21 cellular contexts compared by ENCODE assay signal in genomic region chr1:210901981-210902770, GRCh38.
"Had no signal": no experiment of that assay in that cellular context is flagged by ENCODE, and none has a peak within 500 bp of the region (broad histone marks: within the 10 kb centered on the region; RNA-seq: fewer than 3 reads in every experiment).

No MANE protein-coding gene starts in this region.

- H3K4me1 ChIP-seq: spleen, uterus had no signal

- H3K79me2 ChIP-seq: hepatocyte had no signal

- FAIRE-seq: kidney had no signal

- H3K4me3 ChIP-seq: dorsolateral prefrontal cortex, hepatocyte, left ventricle myocardium inferior, lung, spleen, uterus had no signal

- DNase-seq: cortex of kidney; effector CD8-positive, alpha-beta T cell; foreskin melanocyte; head of caudate nucleus; kidney; left cardiac atrium; left ventricle myocardium inferior; mesenchymal stem cell; naive thymus-derived CD4-positive, alpha-beta T cell; nephron progenitor cell; spleen; stimulated activated CD4-positive, alpha-beta T cell treated with anti-CD3 and anti-CD28 coated beads, Interleukin-15, amount 100 ng/mL, for 24 hours; stimulated activated CD4-positive, alpha-beta T cell treated with anti-CD3 and anti-CD28 coated beads, Interleukin-1b, Interleukin-23, amount 100 ng/mL, for 48 hours; stimulated activated CD4-positive, alpha-beta T cell treated with anti-CD3 and anti-CD28 coated beads, Interleukin-4, amount 100 ng/mL, for 24 hours; stimulated activated naive B cell treated with anti-CD40 and anti-IgM and Interleukin-4, amounts not matched to agents 10 μg/mL and 1 μg/mL and 100 μg/mL, for 72 hours; stimulated activated naive CD8-positive, alpha-beta T cell treated with anti-CD3 and anti-CD28 coated beads, Interleukin-15, amount 100 ng/mL, for 72 hours; uterus had no signal

- H3K36me3 ChIP-seq: left ventricle myocardium inferior, neutrophil, spleen, uterus had no signal

- H3K9me3 ChIP-seq: left ventricle myocardium inferior, neutrophil, spleen, uterus had no signal

- H3K4me2 ChIP-seq: hepatocyte had no signal

- H2AFZ ChIP-seq: hepatocyte had no signal

- H3K27me3 ChIP-seq: dorsolateral prefrontal cortex, hepatocyte, neutrophil, uterus had no signal

- H3K27ac ChIP-seq: hepatocyte, left ventricle myocardium inferior, neutrophil, spleen, uterus had no signal
